In the genomic region with DNA sequence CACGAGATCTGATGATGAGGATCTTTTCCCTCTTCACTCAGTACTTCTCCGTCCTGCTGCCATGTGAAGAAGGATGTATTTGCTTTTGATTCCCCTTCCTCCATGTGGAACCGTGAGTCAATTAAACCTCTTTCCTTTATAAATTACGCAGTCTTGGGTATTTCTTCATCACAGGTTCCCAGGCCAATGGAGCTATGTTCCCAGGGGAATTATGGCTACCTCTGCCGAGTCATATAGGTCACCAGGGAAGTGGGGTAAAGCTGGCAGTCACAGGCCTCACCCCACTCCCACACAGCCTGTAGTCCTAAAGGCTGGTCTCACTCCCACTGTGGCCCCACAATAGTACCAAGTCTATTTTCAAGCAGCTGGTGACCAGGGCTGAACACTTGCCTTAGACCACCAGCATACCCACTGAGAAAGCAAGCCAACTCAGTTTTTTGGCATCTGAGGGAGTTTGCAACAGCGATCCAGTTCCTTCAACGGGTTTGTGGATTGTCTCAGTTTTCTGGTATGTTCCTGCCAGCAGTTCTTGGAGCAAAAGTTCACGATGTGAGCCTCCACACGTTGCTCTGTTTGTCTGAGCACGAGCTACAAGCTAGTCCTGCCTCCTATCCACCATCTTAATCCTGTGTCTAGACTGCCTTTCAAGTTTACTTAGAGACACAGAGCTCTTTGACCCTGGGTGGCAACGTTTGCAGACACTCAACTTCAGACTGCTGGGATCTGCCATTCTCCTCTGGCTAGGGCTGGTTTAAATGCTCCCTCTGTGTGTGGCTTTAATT, we compare ENCODE assay signal across 22 cellular contexts.
A peak's percentile ranks its signal among the peaks of the same experiment; 100 is the strongest.
DNase-seq lines count a peak whose midpoint lies in the region; ATAC-seq and TF ChIP-seq lines count a peak whose summit lies in the region.
"Had no signal": no experiment of that assay in that cellular context is flagged by ENCODE, and none has a peak within 500 bp of the region (broad histone marks: within the 10 kb centered on the region; RNA-seq: fewer than 3 reads in every experiment).

No MANE protein-coding gene starts in this region.

- no peaks in the 10 kb centered on the region for H3K27me3 Mint-ChIP-seq in GM23338 (ENCODE audit: insufficient read depth, low read depth, poor library complexity)
- H3K27me3 Mint-ChIP-seq: activated CD4-positive, alpha-beta T cell treated with anti-CD3 and anti-CD28 coated beads for 36 hours had no signal

- DNase-seq in GM23338 (ENCODE audit: low spot score), result no peak
- DNase-seq in astrocyte of the hippocampus (ENCODE audit: low read depth, low spot score), result peak; percentile 26
- peak; percentile 50 for DNase-seq in hepatocyte (ENCODE audit: low spot score)
- no peak for DNase-seq in body of pancreas
- DNase-seq in SKM-1 (lab: John Stamatoyannopoulos, UW; ENCODE audit: unreplicated experiment), result no peak
- DNase-seq: activated CD4-positive, alpha-beta T cell treated with anti-CD3 and anti-CD28 coated beads for 36 hours; activated naive CD4-positive, alpha-beta T cell treated with anti-CD3 and anti-CD28 coated beads, Interleukin-2, amount 50 U/mL, for 16 hours; DMS153; GF-D8; HCEC 1CT; hippocampal formation; mucosa of descending colon; NCI-H1436; NCI-H524 treated with DMSO at 0.1 percent for 48 hours; stimulated activated CD4-positive, alpha-beta T cell treated with anti-CD3 and anti-CD28 coated beads, Interleukin-12 subunit alpha, Interleukin-12 subunit beta, amount 100 ng/mL, for 4 hours; substantia nigra; uterus had no signal

- H4K20me1 ChIP-seq in GM23338 (replicated peaks; ENCODE audit: insufficient read depth), result no peaks in the 10 kb centered on the region
- H4K20me1 ChIP-seq in hepatocyte (ENCODE audit: insufficient read depth, poor library complexity, severe bottlenecking), result no peaks in the 10 kb centered on the region

- ATAC-seq in GM23338, result no peak
- no peak for ATAC-seq in HG03097 (IDR thresholded peaks at IDR 0.05; ENCODE audit: low FRiP score, unreplicated experiment)
- no peak for ATAC-seq in body of pancreas
- no peak for ATAC-seq in GM18909 (IDR thresholded peaks at IDR 0.05; ENCODE audit: poor library complexity, unreplicated experiment)
- ATAC-seq: activated CD4-positive, alpha-beta T cell treated with anti-CD3 and anti-CD28 coated beads for 36 hours; mucosa of descending colon had no signal

- no peaks in the 10 kb centered on the region for H3K36me3 ChIP-seq in ACC112 (ENCODE audit: insufficient read depth, low read length)
- no peaks in the 10 kb centered on the region for H3K36me3 ChIP-seq in GM23338 (ENCODE audit: insufficient read depth)
- no peaks in the 10 kb centered on the region for H3K36me3 ChIP-seq in hepatocyte (replicated peaks; ENCODE audit: insufficient read depth, low read depth)
- no peaks in the 10 kb centered on the region for H3K36me3 ChIP-seq in body of pancreas (replicated peaks in 1 of 2; ENCODE audit: insufficient read depth in 1 of 2, low read depth in 2 of 2)
- H3K36me3 ChIP-seq: uterus had no signal

- H3K36me3 Mint-ChIP-seq in GM23338 (ENCODE audit: low read depth), result no peaks in the 10 kb centered on the region

- H3K27ac Mint-ChIP-seq in GM23338, result no peak overlapping the region
- H3K27ac Mint-ChIP-seq: activated CD4-positive, alpha-beta T cell treated with anti-CD3 and anti-CD28 coated beads for 36 hours had no signal

- H3F3A ChIP-seq in GM23338 (replicated peaks; ENCODE audit: low read depth), result no peaks in the 10 kb centered on the region

- H3K4me1 ChIP-seq in ACC112 (ENCODE audit: control insufficient read depth, insufficient read depth, low read length, unreplicated experiment) (peaks cover 3% of the 10 kb centered on the region), GM23338 (ENCODE audit: insufficient read depth) (no peaks in the 10 kb centered on the region), hepatocyte (ENCODE audit: insufficient read depth) (no peaks in the 10 kb centered on the region), body of pancreas (no peaks in the 10 kb centered on the region)
- H3K4me1 ChIP-seq: uterus had no signal

- no peak for TF ChIP-seq POLR2A in body of pancreas (IDR thresholded peaks at IDR 0.05)

- H3K4me1 Mint-ChIP-seq in GM23338, result no peaks in the 10 kb centered on the region
- H3K4me1 Mint-ChIP-seq: activated CD4-positive, alpha-beta T cell treated with anti-CD3 and anti-CD28 coated beads for 36 hours had no signal

- H3K4me3 ChIP-seq in ACC112 (ENCODE audit: low read depth, low read length) (no peak overlapping the region), GM23338 (no peak overlapping the region), hepatocyte (no peak overlapping the region), body of pancreas (no peak overlapping the region)
- H3K4me3 ChIP-seq: coronary artery, mucosa of descending colon, uterus had no signal

- no peaks in the 10 kb centered on the region for H3K9me3 ChIP-seq in hepatocyte (ENCODE audit: low read depth)
- no peaks in the 10 kb centered on the region for H3K9me3 ChIP-seq in body of pancreas
- H3K9me3 ChIP-seq: mucosa of descending colon, uterus had no signal

- 68% methylated on average over 11 of the region's 11 CpGs for WGBS in hepatocyte (ENCODE audit: low lambda C conversion rate, missing lambda C conversion rate)
- 52 to 65% methylated on average over 11 of the region's 11 CpGs for WGBS in body of pancreas, 2 donors

- no peak for TF ChIP-seq CTCF in GM23338 (conservative IDR thresholded peaks at IDR 0.05; ENCODE audit: low read depth in 2 of 2)
- no peak for TF ChIP-seq CTCF in hepatocyte (IDR thresholded peaks at IDR 0.05; ENCODE audit: poor library complexity)
- TF ChIP-seq CTCF in body of pancreas (IDR thresholded peaks at IDR 0.05), result no peak

- H3K9me2 ChIP-seq in GM23338 (ENCODE audit: insufficient read depth), result peaks cover 3% of the 10 kb centered on the region; the same call in 1 of the 2 replicates
- no peaks in the 10 kb centered on the region for H3K9me2 ChIP-seq in hepatocyte (replicated peaks; ENCODE audit: insufficient read depth)

- H3K4me2 ChIP-seq in GM23338, result no peak overlapping the region
- H3K4me2 ChIP-seq in hepatocyte, result no peak overlapping the region

- no peaks in the 10 kb centered on the region; the same call in 2 of the 3 replicates for H3K9me3 Mint-ChIP-seq in GM23338

- H3K27ac ChIP-seq in ACC112 (ENCODE audit: low read depth, low read length) (no peak overlapping the region), GM23338 (ENCODE audit: low read depth) (no peak overlapping the region), hepatocyte (peak overlapping the region; percentile 67), body of pancreas (no peak overlapping the region)
- H3K27ac ChIP-seq: coronary artery, RWPE1, uterus had no signal

- H3K4me3 Mint-ChIP-seq in GM23338, result no peak overlapping the region
- H3K4me3 Mint-ChIP-seq: activated CD4-positive, alpha-beta T cell treated with anti-CD3 and anti-CD28 coated beads for 36 hours had no signal

- intact Hi-C loops in body of pancreas (cut with DNase I), result no loop called here

- H2AFZ ChIP-seq in ACC112 (ENCODE audit: low read length, unreplicated experiment), result peak overlapping the region; percentile 68
- 0 out of 2 replicates have a peak overlapping the region, but pooled peaks have one; percentile 9 for H2AFZ ChIP-seq in GM23338
- H2AFZ ChIP-seq in hepatocyte, result peak overlapping the region; percentile 43

- H3K27me3 ChIP-seq in ACC112 (ENCODE audit: insufficient read depth, low read length), result no peaks in the 10 kb centered on the region
- H3K27me3 ChIP-seq in GM23338 (ENCODE audit: insufficient read depth), result no peaks in the 10 kb centered on the region
- no peaks in the 10 kb centered on the region for H3K27me3 ChIP-seq in hepatocyte
- H3K27me3 ChIP-seq in body of pancreas, result no peaks in the 10 kb centered on the region
- H3K27me3 ChIP-seq: uterus had no signal

- H3K79me2 ChIP-seq in ACC112 (ENCODE audit: control insufficient read depth, insufficient read depth, low read length, unreplicated experiment) (no peaks in the 10 kb centered on the region), GM23338 (replicated peaks; ENCODE audit: insufficient read depth) (no peaks in the 10 kb centered on the region), hepatocyte (no peaks in the 10 kb centered on the region)

Comparison
In these comparisons a context has a peak if more than half of its experiments do, and no peak if none do; other contexts are left out.
1. H2AFZ ChIP-seq: peak in every context shown above with its lines; median percentile 68 in ACC112; 43 in hepatocyte; 9 in GM23338.
2. DNase-seq: peak in astrocyte of the hippocampus (single experiment) and hepatocyte (single experiment); none in GM23338 (single experiment), body of pancreas (0 of 4) and SKM-1 (single experiment).